Comparison of ENCODE assay signal across 2 cellular contexts in the genomic region with DNA sequence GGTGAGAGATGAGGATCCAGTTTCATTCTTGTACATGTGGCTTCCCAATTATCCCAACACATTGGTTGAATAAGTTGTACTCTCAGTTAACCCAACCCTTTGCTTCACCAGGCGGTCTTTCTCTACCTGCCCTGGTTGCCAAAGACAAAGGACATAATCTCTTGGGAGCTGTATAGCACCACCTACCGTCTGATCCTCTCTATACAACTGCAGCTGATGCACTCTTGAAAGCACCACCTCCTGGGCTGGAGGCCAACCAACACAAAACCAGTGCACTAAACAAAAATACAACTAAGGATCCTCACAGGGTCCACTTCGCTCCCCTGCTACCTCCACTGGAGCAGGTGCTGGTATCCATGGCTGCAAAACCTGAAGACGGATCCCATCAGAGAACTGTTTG.
TF ChIP-seq lines count a peak whose summit lies in the region.

No MANE protein-coding gene starts in this region.

TF ChIP-seq in GM23338, 12 proteins besides CTCF, POLR2A, EP300 and RAD21 (continues in another document):
- TF ChIP-seq, protein P1, sequence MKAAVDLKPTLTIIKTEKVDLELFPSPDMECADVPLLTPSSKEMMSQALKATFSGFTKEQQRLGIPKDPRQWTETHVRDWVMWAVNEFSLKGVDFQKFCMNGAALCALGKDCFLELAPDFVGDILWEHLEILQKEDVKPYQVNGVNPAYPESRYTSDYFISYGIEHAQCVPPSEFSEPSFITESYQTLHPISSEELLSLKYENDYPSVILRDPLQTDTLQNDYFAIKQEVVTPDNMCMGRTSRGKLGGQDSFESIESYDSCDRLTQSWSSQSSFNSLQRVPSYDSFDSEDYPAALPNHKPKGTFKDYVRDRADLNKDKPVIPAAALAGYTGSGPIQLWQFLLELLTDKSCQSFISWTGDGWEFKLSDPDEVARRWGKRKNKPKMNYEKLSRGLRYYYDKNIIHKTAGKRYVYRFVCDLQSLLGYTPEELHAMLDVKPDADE (IDR thresholded peaks at IDR 0.05) = no peak
- no peak for TF ChIP-seq EZH2 (IDR thresholded peaks at IDR 0.05; ENCODE audit: low read depth, unreplicated experiment)
- TF ChIP-seq POLR2AphosphoS5 (IDR thresholded peaks at IDR 0.05; ENCODE audit: low read depth) = no peak
- TF ChIP-seq, protein P2, sequence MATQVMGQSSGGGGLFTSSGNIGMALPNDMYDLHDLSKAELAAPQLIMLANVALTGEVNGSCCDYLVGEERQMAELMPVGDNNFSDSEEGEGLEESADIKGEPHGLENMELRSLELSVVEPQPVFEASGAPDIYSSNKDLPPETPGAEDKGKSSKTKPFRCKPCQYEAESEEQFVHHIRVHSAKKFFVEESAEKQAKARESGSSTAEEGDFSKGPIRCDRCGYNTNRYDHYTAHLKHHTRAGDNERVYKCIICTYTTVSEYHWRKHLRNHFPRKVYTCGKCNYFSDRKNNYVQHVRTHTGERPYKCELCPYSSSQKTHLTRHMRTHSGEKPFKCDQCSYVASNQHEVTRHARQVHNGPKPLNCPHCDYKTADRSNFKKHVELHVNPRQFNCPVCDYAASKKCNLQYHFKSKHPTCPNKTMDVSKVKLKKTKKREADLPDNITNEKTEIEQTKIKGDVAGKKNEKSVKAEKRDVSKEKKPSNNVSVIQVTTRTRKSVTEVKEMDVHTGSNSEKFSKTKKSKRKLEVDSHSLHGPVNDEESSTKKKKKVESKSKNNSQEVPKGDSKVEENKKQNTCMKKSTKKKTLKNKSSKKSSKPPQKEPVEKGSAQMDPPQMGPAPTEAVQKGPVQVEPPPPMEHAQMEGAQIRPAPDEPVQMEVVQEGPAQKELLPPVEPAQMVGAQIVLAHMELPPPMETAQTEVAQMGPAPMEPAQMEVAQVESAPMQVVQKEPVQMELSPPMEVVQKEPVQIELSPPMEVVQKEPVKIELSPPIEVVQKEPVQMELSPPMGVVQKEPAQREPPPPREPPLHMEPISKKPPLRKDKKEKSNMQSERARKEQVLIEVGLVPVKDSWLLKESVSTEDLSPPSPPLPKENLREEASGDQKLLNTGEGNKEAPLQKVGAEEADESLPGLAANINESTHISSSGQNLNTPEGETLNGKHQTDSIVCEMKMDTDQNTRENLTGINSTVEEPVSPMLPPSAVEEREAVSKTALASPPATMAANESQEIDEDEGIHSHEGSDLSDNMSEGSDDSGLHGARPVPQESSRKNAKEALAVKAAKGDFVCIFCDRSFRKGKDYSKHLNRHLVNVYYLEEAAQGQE (IDR thresholded peaks at IDR 0.05; ENCODE audit: unreplicated experiment) = no peak
- TF ChIP-seq NANOG (IDR thresholded peaks at IDR 0.05; ENCODE audit: borderline replicate concordance) = no peak
- TF ChIP-seq EZH2phosphoT487 (IDR thresholded peaks at IDR 0.05; ENCODE audit: unreplicated experiment) = no peak
- no peak for TF ChIP-seq CREB1 (CRISPR knock-in tag; IDR thresholded peaks at IDR 0.05; ENCODE audit: low read depth)
- TF ChIP-seq, protein P3, sequence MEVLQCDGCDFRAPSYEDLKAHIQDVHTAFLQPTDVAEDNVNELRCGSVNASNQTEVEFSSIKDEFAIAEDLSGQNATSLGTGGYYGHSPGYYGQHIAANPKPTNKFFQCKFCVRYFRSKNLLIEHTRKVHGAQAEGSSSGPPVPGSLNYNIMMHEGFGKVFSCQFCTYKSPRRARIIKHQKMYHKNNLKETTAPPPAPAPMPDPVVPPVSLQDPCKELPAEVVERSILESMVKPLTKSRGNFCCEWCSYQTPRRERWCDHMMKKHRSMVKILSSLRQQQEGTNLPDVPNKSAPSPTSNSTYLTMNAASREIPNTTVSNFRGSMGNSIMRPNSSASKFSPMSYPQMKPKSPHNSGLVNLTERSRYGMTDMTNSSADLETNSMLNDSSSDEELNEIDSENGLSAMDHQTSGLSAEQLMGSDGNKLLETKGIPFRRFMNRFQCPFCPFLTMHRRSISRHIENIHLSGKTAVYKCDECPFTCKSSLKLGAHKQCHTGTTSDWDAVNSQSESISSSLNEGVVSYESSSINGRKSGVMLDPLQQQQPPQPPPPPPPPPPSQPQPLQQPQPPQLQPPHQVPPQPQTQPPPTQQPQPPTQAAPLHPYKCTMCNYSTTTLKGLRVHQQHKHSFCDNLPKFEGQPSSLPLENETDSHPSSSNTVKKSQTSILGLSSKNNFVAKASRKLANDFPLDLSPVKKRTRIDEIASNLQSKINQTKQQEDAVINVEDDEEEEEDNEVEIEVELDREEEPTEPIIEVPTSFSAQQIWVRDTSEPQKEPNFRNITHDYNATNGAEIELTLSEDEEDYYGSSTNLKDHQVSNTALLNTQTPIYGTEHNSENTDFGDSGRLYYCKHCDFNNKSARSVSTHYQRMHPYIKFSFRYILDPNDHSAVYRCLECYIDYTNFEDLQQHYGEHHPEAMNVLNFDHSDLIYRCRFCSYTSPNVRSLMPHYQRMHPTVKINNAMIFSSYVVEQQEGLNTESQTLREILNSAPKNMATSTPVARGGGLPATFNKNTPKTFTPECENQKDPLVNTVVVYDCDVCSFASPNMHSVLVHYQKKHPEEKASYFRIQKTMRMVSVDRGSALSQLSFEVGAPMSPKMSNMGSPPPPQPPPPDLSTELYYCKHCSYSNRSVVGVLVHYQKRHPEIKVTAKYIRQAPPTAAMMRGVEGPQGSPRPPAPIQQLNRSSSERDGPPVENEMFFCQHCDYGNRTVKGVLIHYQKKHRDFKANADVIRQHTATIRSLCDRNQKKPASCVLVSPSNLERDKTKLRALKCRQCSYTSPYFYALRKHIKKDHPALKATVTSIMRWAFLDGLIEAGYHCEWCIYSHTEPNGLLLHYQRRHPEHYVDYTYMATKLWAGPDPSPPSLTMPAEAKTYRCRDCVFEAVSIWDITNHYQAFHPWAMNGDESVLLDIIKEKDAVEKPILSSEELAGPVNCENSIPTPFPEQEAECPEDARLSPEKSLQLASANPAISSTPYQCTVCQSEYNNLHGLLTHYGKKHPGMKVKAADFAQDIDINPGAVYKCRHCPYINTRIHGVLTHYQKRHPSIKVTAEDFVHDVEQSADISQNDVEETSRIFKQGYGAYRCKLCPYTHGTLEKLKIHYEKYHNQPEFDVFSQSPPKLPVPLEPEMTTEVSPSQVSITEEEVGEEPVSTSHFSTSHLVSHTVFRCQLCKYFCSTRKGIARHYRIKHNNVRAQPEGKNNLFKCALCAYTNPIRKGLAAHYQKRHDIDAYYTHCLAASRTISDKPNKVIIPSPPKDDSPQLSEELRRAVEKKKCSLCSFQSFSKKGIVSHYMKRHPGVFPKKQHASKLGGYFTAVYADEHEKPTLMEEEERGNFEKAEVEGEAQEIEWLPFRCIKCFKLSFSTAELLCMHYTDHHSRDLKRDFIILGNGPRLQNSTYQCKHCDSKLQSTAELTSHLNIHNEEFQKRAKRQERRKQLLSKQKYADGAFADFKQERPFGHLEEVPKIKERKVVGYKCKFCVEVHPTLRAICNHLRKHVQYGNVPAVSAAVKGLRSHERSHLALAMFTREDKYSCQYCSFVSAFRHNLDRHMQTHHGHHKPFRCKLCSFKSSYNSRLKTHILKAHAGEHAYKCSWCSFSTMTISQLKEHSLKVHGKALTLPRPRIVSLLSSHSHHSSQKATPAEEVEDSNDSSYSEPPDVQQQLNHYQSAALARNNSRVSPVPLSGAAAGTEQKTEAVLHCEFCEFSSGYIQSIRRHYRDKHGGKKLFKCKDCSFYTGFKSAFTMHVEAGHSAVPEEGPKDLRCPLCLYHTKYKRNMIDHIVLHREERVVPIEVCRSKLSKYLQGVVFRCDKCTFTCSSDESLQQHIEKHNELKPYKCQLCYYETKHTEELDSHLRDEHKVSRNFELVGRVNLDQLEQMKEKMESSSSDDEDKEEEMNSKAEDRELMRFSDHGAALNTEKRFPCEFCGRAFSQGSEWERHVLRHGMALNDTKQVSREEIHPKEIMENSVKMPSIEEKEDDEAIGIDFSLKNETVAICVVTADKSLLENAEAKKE (CRISPR knock-in tag; IDR thresholded peaks at IDR 0.05) = no peak
- TF ChIP-seq JUNB (IDR thresholded peaks at IDR 0.05; ENCODE audit: unreplicated experiment) = no peak
- no peak for TF ChIP-seq ZNF331 (CRISPR knock-in tag; IDR thresholded peaks at IDR 0.05; ENCODE audit: low read depth)

TF ChIP-seq in WTC11, 78 proteins besides CTCF, POLR2A, EP300 and RAD21 (continued from another document):
- TF ChIP-seq TCF7 (CRISPR knock-in tag; IDR thresholded peaks at IDR 0.05; ENCODE audit: low read depth) (no peak), CREM (CRISPR knock-in tag; IDR thresholded peaks at IDR 0.05) (no peak), ZNF317 (CRISPR knock-in tag; IDR thresholded peaks at IDR 0.05; ENCODE audit: borderline replicate concordance, low read depth) (no peak), CBFB (CRISPR knock-in tag; IDR thresholded peaks at IDR 0.05; ENCODE audit: low read depth) (no peak), PRRX2 (CRISPR knock-in tag; IDR thresholded peaks at IDR 0.05) (no peak), HMGA2 (CRISPR knock-in tag; IDR thresholded peaks at IDR 0.05) (no peak), ELF4 (CRISPR knock-in tag; IDR thresholded peaks at IDR 0.05; ENCODE audit: low read depth) (no peak), EMX1 (CRISPR knock-in tag; IDR thresholded peaks at IDR 0.05) (no peak), ZNF671 (CRISPR knock-in tag; IDR thresholded peaks at IDR 0.05) (no peak), NFYB (CRISPR knock-in tag; conservative IDR thresholded peaks at IDR 0.05; ENCODE audit: low read depth) (no peak), NR1H2 (CRISPR knock-in tag; IDR thresholded peaks at IDR 0.05) (no peak)
- TF ChIP-seq, protein P4, sequence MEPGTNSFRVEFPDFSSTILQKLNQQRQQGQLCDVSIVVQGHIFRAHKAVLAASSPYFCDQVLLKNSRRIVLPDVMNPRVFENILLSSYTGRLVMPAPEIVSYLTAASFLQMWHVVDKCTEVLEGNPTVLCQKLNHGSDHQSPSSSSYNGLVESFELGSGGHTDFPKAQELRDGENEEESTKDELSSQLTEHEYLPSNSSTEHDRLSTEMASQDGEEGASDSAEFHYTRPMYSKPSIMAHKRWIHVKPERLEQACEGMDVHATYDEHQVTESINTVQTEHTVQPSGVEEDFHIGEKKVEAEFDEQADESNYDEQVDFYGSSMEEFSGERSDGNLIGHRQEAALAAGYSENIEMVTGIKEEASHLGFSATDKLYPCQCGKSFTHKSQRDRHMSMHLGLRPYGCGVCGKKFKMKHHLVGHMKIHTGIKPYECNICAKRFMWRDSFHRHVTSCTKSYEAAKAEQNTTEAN (CRISPR knock-in tag; IDR thresholded peaks at IDR 0.05) = no peak
- TF ChIP-seq, protein P5, sequence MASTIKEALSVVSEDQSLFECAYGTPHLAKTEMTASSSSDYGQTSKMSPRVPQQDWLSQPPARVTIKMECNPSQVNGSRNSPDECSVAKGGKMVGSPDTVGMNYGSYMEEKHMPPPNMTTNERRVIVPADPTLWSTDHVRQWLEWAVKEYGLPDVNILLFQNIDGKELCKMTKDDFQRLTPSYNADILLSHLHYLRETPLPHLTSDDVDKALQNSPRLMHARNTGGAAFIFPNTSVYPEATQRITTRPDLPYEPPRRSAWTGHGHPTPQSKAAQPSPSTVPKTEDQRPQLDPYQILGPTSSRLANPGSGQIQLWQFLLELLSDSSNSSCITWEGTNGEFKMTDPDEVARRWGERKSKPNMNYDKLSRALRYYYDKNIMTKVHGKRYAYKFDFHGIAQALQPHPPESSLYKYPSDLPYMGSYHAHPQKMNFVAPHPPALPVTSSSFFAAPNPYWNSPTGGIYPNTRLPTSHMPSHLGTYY (CRISPR knock-in tag; IDR thresholded peaks at IDR 0.05) = no peak
- TF ChIP-seq, protein P6, sequence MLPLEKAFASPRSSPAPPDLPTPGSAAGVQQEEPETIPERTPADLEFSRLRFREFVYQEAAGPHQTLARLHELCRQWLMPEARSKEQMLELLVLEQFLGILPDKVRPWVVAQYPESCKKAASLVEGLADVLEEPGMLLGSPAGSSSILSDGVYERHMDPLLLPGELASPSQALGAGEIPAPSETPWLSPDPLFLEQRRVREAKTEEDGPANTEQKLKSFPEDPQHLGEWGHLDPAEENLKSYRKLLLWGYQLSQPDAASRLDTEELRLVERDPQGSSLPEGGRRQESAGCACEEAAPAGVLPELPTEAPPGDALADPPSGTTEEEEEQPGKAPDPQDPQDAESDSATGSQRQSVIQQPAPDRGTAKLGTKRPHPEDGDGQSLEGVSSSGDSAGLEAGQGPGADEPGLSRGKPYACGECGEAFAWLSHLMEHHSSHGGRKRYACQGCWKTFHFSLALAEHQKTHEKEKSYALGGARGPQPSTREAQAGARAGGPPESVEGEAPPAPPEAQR (CRISPR knock-in tag; IDR thresholded peaks at IDR 0.05) = no peak
- TF ChIP-seq, protein P7, sequence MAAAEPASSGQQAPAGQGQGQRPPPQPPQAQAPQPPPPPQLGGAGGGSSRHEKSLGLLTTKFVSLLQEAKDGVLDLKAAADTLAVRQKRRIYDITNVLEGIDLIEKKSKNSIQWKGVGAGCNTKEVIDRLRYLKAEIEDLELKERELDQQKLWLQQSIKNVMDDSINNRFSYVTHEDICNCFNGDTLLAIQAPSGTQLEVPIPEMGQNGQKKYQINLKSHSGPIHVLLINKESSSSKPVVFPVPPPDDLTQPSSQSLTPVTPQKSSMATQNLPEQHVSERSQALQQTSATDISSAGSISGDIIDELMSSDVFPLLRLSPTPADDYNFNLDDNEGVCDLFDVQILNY (CRISPR knock-in tag; IDR thresholded peaks at IDR 0.05) = no peak
